In the genomic region with DNA sequence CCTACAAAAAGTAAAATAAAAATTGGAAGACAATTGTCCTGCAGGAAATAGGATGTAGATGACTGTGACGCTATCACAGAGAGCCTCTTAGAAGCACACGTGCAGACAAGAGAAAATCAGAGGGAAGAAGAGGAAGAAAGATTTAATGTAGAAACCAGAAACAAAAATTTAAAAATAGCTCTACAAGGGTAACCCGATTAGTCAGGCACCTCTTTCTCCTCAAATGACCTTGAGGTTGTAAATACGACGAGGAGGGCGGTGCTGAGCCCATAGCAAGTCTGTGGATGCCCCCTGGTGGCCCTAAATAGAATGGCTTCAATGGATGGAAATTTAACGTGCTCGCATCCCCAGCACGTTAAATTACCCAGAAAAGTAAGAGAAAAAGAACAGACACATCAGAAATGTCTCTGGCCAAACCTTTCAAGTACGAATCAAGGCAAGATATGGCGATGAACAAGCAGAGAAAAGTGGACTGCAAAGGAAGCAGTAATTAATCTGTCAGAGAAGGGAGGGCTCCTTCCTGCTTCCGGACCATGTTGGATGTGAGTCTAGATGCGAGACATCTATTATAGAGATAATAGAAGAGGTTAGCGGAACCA, we compare ENCODE assay signal across 8 cellular contexts. TPM values are rescaled to one million over a fixed set of nuclear protein-coding genes. Genes with fewer than 3 reads are reported as not detected.
A peak's percentile ranks its signal among the peaks of the same experiment; 100 is the strongest.
DNase-seq lines count a peak whose midpoint lies in the region; ATAC-seq and TF ChIP-seq lines count a peak whose summit lies in the region.

No MANE protein-coding gene starts in this region.

- intact Hi-C loops in CD4-positive, alpha-beta T cell (cut with DNase I, micrococcal nuclease) = loop anchor here (1.0 to 5.0 kb wide), 10 partner anchors 20 to 172 kb away; a partner anchor contains a TSS
- intact Hi-C loops in Panc1 (cut with micrococcal nuclease; ENCODE audit: unreplicated experiment) = loop anchor here (1.0 to 5.0 kb wide), 2 partner anchors 65 to 151 kb away; a partner anchor contains a TSS
- intact Hi-C loops in natural killer cell (cut with micrococcal nuclease) = loop anchor here (1.0 to 5.0 kb wide), 5 partner anchors 20 to 173 kb away; a partner anchor contains a TSS

- H3K4me3 Mint-ChIP-seq in CD4-positive, alpha-beta T cell = peak overlapping the region; percentile 87
- peak overlapping the region; percentile 93 for H3K4me3 Mint-ChIP-seq in natural killer cell
- H3K4me3 Mint-ChIP-seq in stimulated activated naive B cell treated with anti-CD40 and anti-IgM and Interleukin-4, amounts not matched to agents 10 μg/mL and 1 μg/mL and 100 μg/mL, for 72 hours = peak overlapping the region; percentile 90 to 94

- POLR2A ChIA-PET in CD4-positive, alpha-beta T cell (lab: Charles Lee) = interaction anchor here (0.5 to 6.4 kb wide), 30 partner anchors 8 to 1520 kb away, joined by 3 to 152 read pairs (median 5); a partner anchor contains a TSS
- POLR2A ChIA-PET in Panc1 (lab: Charles Lee) = interaction anchor here (0.6 kb wide), 1 partner anchor 145 kb away, joined by 9 read pairs; no protein-coding TSS in a partner anchor

- no peaks in the 10 kb centered on the region for H3K9me3 Mint-ChIP-seq in CD4-positive, alpha-beta T cell
- no peaks in the 10 kb centered on the region for H3K9me3 Mint-ChIP-seq in natural killer cell
- no peaks in the 10 kb centered on the region for H3K9me3 Mint-ChIP-seq in stimulated activated naive B cell treated with anti-CD40 and anti-IgM and Interleukin-4, amounts not matched to agents 10 μg/mL and 1 μg/mL and 100 μg/mL, for 72 hours

- H3K27ac ChIP-seq in CD4-positive, alpha-beta T cell (ENCODE audit: low read depth, low read length) = peak overlapping the region; percentile 64
- no peak overlapping the region for H3K27ac ChIP-seq in Panc1 (ENCODE audit: low read length)

- H3K4me1 ChIP-seq in Panc1 (ENCODE audit: control insufficient read depth, insufficient read depth, low read length) = peaks cover 4% of the 10 kb centered on the region; the same call in 1 of the 2 replicates

- H3K9me3 ChIP-seq in CD4-positive, alpha-beta T cell (ENCODE audit: control insufficient read depth, low read length) = no peaks in the 10 kb centered on the region
- no peaks in the 10 kb centered on the region for H3K9me3 ChIP-seq in Panc1 (ENCODE audit: control insufficient read depth, insufficient read depth, low read depth, low read length)

- H3K36me3 ChIP-seq in Panc1 (ENCODE audit: control insufficient read depth, insufficient read depth, low read length) = no peaks in the 10 kb centered on the region

- H3K27ac Mint-ChIP-seq in CD4-positive, alpha-beta T cell = peak overlapping the region; percentile 90
- H3K27ac Mint-ChIP-seq in natural killer cell = peak overlapping the region; percentile 90
- peak overlapping the region; percentile 96 for H3K27ac Mint-ChIP-seq in stimulated activated naive B cell treated with anti-CD40 and anti-IgM and Interleukin-4, amounts not matched to agents 10 μg/mL and 1 μg/mL and 100 μg/mL, for 72 hours

- CTCF ChIA-PET in CD4-positive, alpha-beta T cell (lab: Charles Lee) = interaction anchor here (0.6 to 3.6 kb wide), 27 partner anchors 9 to 172 kb away, joined by 3 to 33 read pairs (median 3); a partner anchor contains a TSS
- CTCF ChIA-PET in Panc1 (lab: Charles Lee) = interaction anchor here (0.8 to 1.1 kb wide), 3 partner anchors 27 to 66 kb away, joined by 3 to 6 read pairs (median 4); no protein-coding TSS in a partner anchor

- H3K27me3 Mint-ChIP-seq in CD4-positive, alpha-beta T cell = no peaks in the 10 kb centered on the region
- H3K27me3 Mint-ChIP-seq in natural killer cell (ENCODE audit: low read depth in 2 of 2) = no peaks in the 10 kb centered on the region
- no peaks in the 10 kb centered on the region for H3K27me3 Mint-ChIP-seq in stimulated activated naive B cell treated with anti-CD40 and anti-IgM and Interleukin-4, amounts not matched to agents 10 μg/mL and 1 μg/mL and 100 μg/mL, for 72 hours

- peak; percentile 97 for ATAC-seq in CD4-positive, alpha-beta T cell (ENCODE audit: poor library complexity)
- peak; percentile 94 for ATAC-seq in Panc1
- peak; percentile 97 to 98 (median 98) for ATAC-seq in natural killer cell
- peak; percentile 97 for ATAC-seq in stimulated activated naive B cell treated with anti-CD40 and anti-IgM and Interleukin-4, amounts not matched to agents 10 μg/mL and 1 μg/mL and 100 μg/mL, for 72 hours (replicated peaks)

- DNase-seq in CD4-positive, alpha-beta T cell = peak; percentile 54 to 75 (median 63)
- DNase-seq in GM20000 (ENCODE audit: low spot score) (peak; percentile 88), KG1 (lab: John Stamatoyannopoulos, UW) (peak; percentile 49), Panc1 (ENCODE audit: low read depth, low spot score) (no peak), fibroblast of gingiva (ENCODE audit: low read depth) (peak; percentile 89), natural killer cell (peak; percentile 53)
- DNase-seq in activated T-cell treated with anti-CD3 and anti-CD28 coated beads, Interleukin-2, amount 50 U/mL, for 48 hours = peak; percentile 60 to 69
- DNase-seq in stimulated activated naive B cell treated with anti-CD40 and anti-IgM and Interleukin-4, amounts not matched to agents 10 μg/mL and 1 μg/mL and 100 μg/mL, for 72 hours = peak; percentile 58

- peaks cover 19% of the 10 kb centered on the region for H3K4me1 Mint-ChIP-seq in CD4-positive, alpha-beta T cell (ENCODE audit: low read depth)
- H3K4me1 Mint-ChIP-seq in natural killer cell = peaks cover 19 to 20% of the 10 kb centered on the region in 2 donors
- peaks cover 14 to 21% of the 10 kb centered on the region in 2 donors for H3K4me1 Mint-ChIP-seq in stimulated activated naive B cell treated with anti-CD40 and anti-IgM and Interleukin-4, amounts not matched to agents 10 μg/mL and 1 μg/mL and 100 μg/mL, for 72 hours

- H3K27me3 ChIP-seq in CD4-positive, alpha-beta T cell (ENCODE audit: control insufficient read depth, insufficient read depth, low read length) = no peaks in the 10 kb centered on the region
- no peaks in the 10 kb centered on the region for H3K27me3 ChIP-seq in Panc1 (ENCODE audit: control insufficient read depth, insufficient read depth, low read length)

- TF ChIP-seq CTCF in CD4-positive, alpha-beta T cell (IDR thresholded peaks at IDR 0.05) = peak; percentile 90
- TF ChIP-seq CTCF in GM20000 (IDR thresholded peaks at IDR 0.05; ENCODE audit: extremely low read depth, missing control alignments) = peak; percentile 58
- peak; percentile 93 for TF ChIP-seq CTCF in Panc1 (IDR thresholded peaks at IDR 0.05)
- TF ChIP-seq CTCF in natural killer cell (IDR thresholded peaks at IDR 0.05) = peak; percentile 86

- in situ Hi-C loops in Panc1 (cut with HindIII; ENCODE audit: low pct_unique_long_range_greater_than_20kb, low sequenced_read_pairs) = no loop called here

- H3K36me3 Mint-ChIP-seq in CD4-positive, alpha-beta T cell (ENCODE audit: low read depth) = no peaks in the 10 kb centered on the region
- H3K36me3 Mint-ChIP-seq in natural killer cell = no peaks in the 10 kb centered on the region
- H3K36me3 Mint-ChIP-seq in stimulated activated naive B cell treated with anti-CD40 and anti-IgM and Interleukin-4, amounts not matched to agents 10 μg/mL and 1 μg/mL and 100 μg/mL, for 72 hours = no peaks in the 10 kb centered on the region

- BruUV-seq in Panc1 (replicated peaks; lab: Mats Ljungman, UMichigan) = no TSS peak

- no peak overlapping the region for H3K4me3 ChIP-seq in Panc1 (ENCODE audit: low read depth in 2 of 2, low read length in 2 of 2)

RNA-seq across cellular contexts. Expression of a gene that starts 4.2 kb away (rescaled TPM):
- total RNA-seq in CD4-positive, alpha-beta T cell = under 1 TPM; 0.08 to 0.11 TPM
- total RNA-seq in Panc1 (2021; ENCODE audit: unreplicated experiment) = not detected
- polyA plus RNA-seq in Panc1 (2012; ENCODE audit: insufficient read length) = not detected
- under 1 TPM; 0.12 to 0.16 (median 0.13) TPM for total RNA-seq in natural killer cell

RNA-seq across cellular contexts. Expression of a gene that starts 19.3 kb away (rescaled TPM):
- total RNA-seq in CD4-positive, alpha-beta T cell = 10 to 100 TPM; 67.3 to 68.3 TPM
- total RNA-seq in Panc1 (2021; ENCODE audit: unreplicated experiment) (25.7 TPM), natural killer cell (10 to 100 TPM; 64.1 to 77.6 (median 65.6) TPM)
- polyA plus RNA-seq in Panc1 (2012; ENCODE audit: insufficient read length) = 20.6 TPM

RNA-seq across cellular contexts. Expression of a gene that starts 55.3 kb away (rescaled TPM):
- 10 to 100 TPM; 15.0 to 15.8 TPM for total RNA-seq in CD4-positive, alpha-beta T cell
- total RNA-seq in Panc1 (2021; ENCODE audit: unreplicated experiment) (12.9 TPM), natural killer cell (10 to 100 TPM; 31.1 to 43.4 (median 37.1) TPM)
- polyA plus RNA-seq in Panc1 (2012; ENCODE audit: insufficient read length) = 6.6 TPM
